10 cellular contexts compared by ENCODE assay signal in genomic region chr15:73368301-73369072, GRCh38. TPM values are rescaled to one million over a fixed set of nuclear protein-coding genes. Genes with fewer than 3 reads are reported as not detected.
A peak's percentile ranks its signal among the peaks of the same experiment; 100 is the strongest.
DNase-seq lines count a peak whose midpoint lies in the region; ATAC-seq lines count a peak whose summit lies in the region.
"Had no signal": no experiment of that assay in that cellular context is flagged by ENCODE, and none has a peak within 500 bp of the region (broad histone marks: within the 10 kb centered on the region; RNA-seq: fewer than 3 reads in every experiment).

Gene HCN4 (minus strand): TSS chr15:73368958. CDS start chr15:73368270, 688 bp downstream.

- H3K9me3 ChIP-seq in esophagus (ENCODE audit: control insufficient read depth in 2 of 2, insufficient read depth in 1 of 2, low read depth in 1 of 2, low read length in 1 of 2) (peaks cover 0 to 1% of the 10 kb centered on the region in 2 donors), neuron (ENCODE audit: low read length) (no peaks in the 10 kb centered on the region)

- peaks cover 8 to 12% of the 10 kb centered on the region in 2 donors for H3K4me1 ChIP-seq in esophagus (ENCODE audit: control insufficient read depth in 2 of 2, insufficient read depth in 2 of 2, low read length in 1 of 2)
- peaks cover 22% of the 10 kb centered on the region for H3K4me1 ChIP-seq in neuron (ENCODE audit: insufficient read depth, low read length)

- peak within 1 kb of the TSS; percentile 94 for H2AFZ ChIP-seq in neuron (ENCODE audit: low read depth, low read length)

- WGBS in esophagus, 2 donors, result 1 to 2% methylated on average over 74 to 106 of the region's 106 CpGs

- ATAC-seq in GM21526 (IDR thresholded peaks at IDR 0.05; ENCODE audit: low FRiP score, unreplicated experiment), result no peak
- ATAC-seq: activated CD8-positive, alpha-beta memory T cell treated with anti-CD3 and anti-CD28 coated beads, Interleukin-2, amount 10 ng/mL, durations not matched to agents 7 days and 5 days had no signal

- DNase-seq in D341Med (ENCODE audit: low spot score), result peak; percentile 74
- DNase-seq in NCI-H226, result peak; percentile 57
- DNase-seq in activated naive CD4-positive, alpha-beta T cell treated with Interleukin-2 at 50 U/mL for 16 hours, result no peak
- no peak for DNase-seq in NCI-H2029 treated with DMSO at 0.1 percent for 48 hours (lab: John Stamatoyannopoulos, UW)
- no peak for DNase-seq in activated T-cell treated with anti-CD3 and anti-CD28 coated beads, Interleukin-2, amount 50 U/mL, for 48 hours
- DNase-seq: activated CD8-positive, alpha-beta memory T cell treated with anti-CD3 and anti-CD28 coated beads, Interleukin-2, amount 10 ng/mL, durations not matched to agents 7 days and 5 days had no signal

- H3K27me3 ChIP-seq in esophagus (ENCODE audit: control insufficient read depth in 1 of 2, insufficient read depth in 2 of 2, low read length in 2 of 2), result peaks cover 13 to 24% of the 10 kb centered on the region in 2 donors
- peaks cover 46% of the 10 kb centered on the region for H3K27me3 ChIP-seq in neuron (ENCODE audit: insufficient read depth, low read length)

- no peak within 1 kb of the TSS for H3K27ac ChIP-seq in esophagus (ENCODE audit: low read depth in 2 of 2, low read length in 1 of 2)

- H3K4me3 ChIP-seq in esophagus (ENCODE audit: low read depth in 1 of 2, low read length in 2 of 2) (peak within 1 kb of the TSS; percentile 7 to 53), neuron (ENCODE audit: low read length) (peak within 1 kb of the TSS; percentile 49)

- no peaks in the 10 kb centered on the region for H3K36me3 ChIP-seq in esophagus (ENCODE audit: control insufficient read depth in 2 of 2, insufficient read depth in 2 of 2, low read length in 1 of 2)
- no peaks in the 10 kb centered on the region for H3K36me3 ChIP-seq in neuron (ENCODE audit: insufficient read depth, low read length)

RNA-seq across cellular contexts. Expression of gene HCN4, which starts in this region (rescaled TPM):
- not detected for polyA plus RNA-seq in esophagus
- polyA plus RNA-seq: fibroblast of lung had no signal

Comparison
In these comparisons a context has a peak if more than half of its experiments do, and no peak if none do; other contexts are left out.
1. DNase-seq: peak in D341Med (single experiment) and NCI-H226 (single experiment); none in activated naive CD4-positive, alpha-beta T cell treated with Interleukin-2 at 50 U/mL for 16 hours (single experiment), NCI-H2029 treated with DMSO at 0.1 percent for 48 hours (single experiment) and activated T-cell treated with anti-CD3 and anti-CD28 coated beads, Interleukin-2, amount 50 U/mL, for 48 hours (0 of 2).